24 cellular contexts compared by ENCODE assay signal in the genomic region with DNA sequence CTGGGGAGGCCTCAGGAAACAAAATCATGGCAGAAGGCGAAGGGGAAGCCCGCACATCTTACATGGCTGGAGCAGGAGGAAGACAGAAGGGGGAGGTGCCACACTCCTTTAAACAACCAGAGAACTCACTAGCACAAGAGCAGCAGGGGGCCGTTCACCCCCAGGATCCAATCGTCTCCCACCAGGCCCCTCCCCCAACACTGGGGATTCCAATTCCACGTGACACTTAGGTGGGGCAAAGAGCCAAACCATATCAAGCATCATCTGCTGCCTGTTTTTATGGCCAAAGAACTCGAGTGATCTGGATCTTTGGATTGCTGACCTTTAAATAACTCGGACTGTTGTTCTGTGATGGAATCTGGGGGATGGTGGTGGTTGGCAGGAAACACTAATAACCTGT. TPM values are rescaled to one million over a fixed set of nuclear protein-coding genes. Genes with fewer than 3 reads are reported as not detected.
DNase-seq lines count a peak whose midpoint lies in the region; ATAC-seq, FAIRE-seq and TF ChIP-seq lines count a peak whose summit lies in the region.
"Had no signal": no experiment of that assay in that cellular context is flagged by ENCODE, and none has a peak within 500 bp of the region (broad histone marks: within the 10 kb centered on the region; RNA-seq: fewer than 3 reads in every experiment).

No MANE protein-coding gene starts in this region.

- H3K36me3 ChIP-seq in HEK293 (ENCODE audit: control insufficient read depth in 2 of 2, insufficient read depth in 1 of 2, low read length in 2 of 2), result no peaks in the 10 kb centered on the region
- no peaks in the 10 kb centered on the region for H3K36me3 ChIP-seq in K562 (ENCODE audit: control insufficient read depth, insufficient read depth, low read length)
- no peaks in the 10 kb centered on the region for H3K36me3 ChIP-seq in HepG2 (replicated peaks in 1 of 2; ENCODE audit: control insufficient read depth in 1 of 2, insufficient read depth in 2 of 2, low read length in 2 of 2)
- H3K36me3 ChIP-seq: esophagus squamous epithelium, sigmoid colon, upper lobe of left lung had no signal

- H3K9ac ChIP-seq in K562 (ENCODE audit: insufficient read depth in 1 of 2, low read depth in 2 of 2, low read length in 2 of 2) (no peak overlapping the region), HepG2 (ENCODE audit: insufficient read depth, low read depth, low read length) (no peak overlapping the region)

- H3K79me2 ChIP-seq in K562 (ENCODE audit: control insufficient read depth, insufficient read depth, low read length), result no peaks in the 10 kb centered on the region
- no peaks in the 10 kb centered on the region for H3K79me2 ChIP-seq in HepG2 (ENCODE audit: insufficient read depth, low read length)

- H2AFZ ChIP-seq in K562 (ENCODE audit: low read depth, low read length) (no peak overlapping the region), HepG2 (ENCODE audit: low read length) (no peak overlapping the region)

- no peak overlapping the region for H3K4me2 ChIP-seq in K562 (ENCODE audit: insufficient read depth, low read length)
- H3K4me2 ChIP-seq in HepG2 (ENCODE audit: low read depth, low read length), result no peak overlapping the region

- BruUV-seq in K562 (replicated peaks; lab: Mats Ljungman, UMichigan), result no TSS peak
- no TSS peak for BruUV-seq in HepG2 (replicated peaks; lab: Mats Ljungman, UMichigan)

- H3K4me3 ChIP-seq in AG10803 (ENCODE audit: low read length) (no peak overlapping the region), HEK293 (ENCODE audit: low read depth, low read length) (no peak overlapping the region), K562 (no peak overlapping the region), HepG2 (replicated peaks in 1 of 3; ENCODE audit: insufficient read depth in 1 of 3, low read depth in 2 of 3, low read length in 3 of 3) (no peak overlapping the region)
- H3K4me3 ChIP-seq: coronary artery, esophagus squamous epithelium, sigmoid colon, upper lobe of left lung had no signal

- DNase-seq in AG10803 (ENCODE audit: low read depth) (peak; percentile 29), K562 (ENCODE audit: extremely low read depth in 1 of 4, low spot score in 3 of 4) (peak in 1 of 4 experiments; percentile 29), GM10248 (ENCODE audit: extremely low spot score) (no peak), OCI-M1 (lab: John Stamatoyannopoulos, UW) (no peak), HepG2 (ENCODE audit: low spot score) (no peak), Ammon's horn (ENCODE audit: low spot score) (no peak)
- DNase-seq: activated CD4-positive, alpha-beta T cell treated with anti-CD3 and anti-CD28 coated beads, Interleukin-2, amount 50 U/mL, for 48 hours; activated CD8-positive, alpha-beta memory T cell treated with anti-CD3 and anti-CD28 coated beads, Interleukin-2, amount 50 U/mL, for 48 hours; activated effector memory CD4-positive, alpha-beta T cell treated with Interleukin-2 at 50 U/mL for 16 hours; CD4-positive, alpha-beta T cell; DMS153; endodermal cell; esophagus squamous epithelium; left colon; natural killer cell; NCI-H526 treated with DMSO at 0.1 percent for 48 hours; posterior cingulate gyrus; sigmoid colon; upper lobe of left lung had no signal

- no peaks in the 10 kb centered on the region for H3K9me3 Mint-ChIP-seq in nephron
- H3K9me3 Mint-ChIP-seq: CD4-positive, alpha-beta T cell; endodermal cell; mesothelial cell of epicardium; natural killer cell had no signal

- CTCF ChIA-PET in HEK293 (lab: Yijun Ruan, JAX), result no interaction called here
- CTCF ChIA-PET in K562 (lab: Yijun Ruan, JAX; ENCODE audit: low intra/inter-chr PET ratio), result no interaction called here
- CTCF ChIA-PET in GM10248 (lab: Yijun Ruan, JAX), result no interaction called here
- CTCF ChIA-PET in HepG2 (lab: Yijun Ruan, JAX; ENCODE audit: low intra/inter-chr PET ratio, low total read pairs), result no interaction called here

- TF ChIP-seq RAD21 in K562 (CRISPR knock-in tag; conservative IDR thresholded peaks at IDR 0.05 in 1 of 2, IDR thresholded peaks at IDR 0.05 in 1 of 2) (no peak), HepG2 (CRISPR knock-in tag; IDR thresholded peaks at IDR 0.05) (no peak)

- H3K4me1 Mint-ChIP-seq in nephron, result peaks cover 29% of the 10 kb centered on the region

- TF ChIP-seq EP300 in K562 (IDR thresholded peaks at IDR 0.05; ENCODE audit: low read length) (no peak), HepG2 (IDR thresholded peaks at IDR 0.05; ENCODE audit: low read depth in 2 of 2, low read length in 2 of 2) (no peak), HepG2 (CRISPR knock-in tag; IDR thresholded peaks at IDR 0.05; ENCODE audit: borderline replicate concordance) (no peak)

- in situ Hi-C loops in K562 (cut with MboI), result no loop called here
- in situ Hi-C loops in HepG2 (cut with HindIII; ENCODE audit: extremely low pct_ligation_motif_present, low pct_unique_long_range_greater_than_20kb), result no loop called here

- no peak for TF ChIP-seq CTCF in AG10803 (conservative IDR thresholded peaks at IDR 0.05; ENCODE audit: low read length)
- TF ChIP-seq CTCF in HEK293 (tag by site-specific recombination; IDR thresholded peaks at IDR 0.05), result no peak
- TF ChIP-seq CTCF in K562 (IDR thresholded peaks at IDR 0.05 in 2 of 3, conservative IDR thresholded peaks at IDR 0.05 in 1 of 3; ENCODE audit: insufficient read depth in 2 of 3, low read depth in 1 of 3, low read length in 3 of 3), result no peak
- TF ChIP-seq CTCF in nephron (IDR thresholded peaks at IDR 0.05; ENCODE audit: unreplicated experiment in 3 of 3), result no peak
- no peak for TF ChIP-seq CTCF in GM10248 (IDR thresholded peaks at IDR 0.05; ENCODE audit: control extremely low read depth, extremely low read depth, low read depth, missing control alignments)
- no peak for TF ChIP-seq CTCF in HepG2 (CRISPR knock-in tag; IDR thresholded peaks at IDR 0.05)

- TF ChIP-seq POLR2A in K562 (conservative IDR thresholded peaks at IDR 0.05) (no peak), HepG2 (IDR thresholded peaks at IDR 0.05; ENCODE audit: insufficient read depth in 1 of 2, low read depth in 2 of 2, low read length in 2 of 2) (no peak)

- H3K9me1 ChIP-seq in K562 (ENCODE audit: control insufficient read depth, insufficient read depth, low read length), result no peaks in the 10 kb centered on the region

- ATAC-seq in K562 (no peak; the same call in 2 of the 3 replicates), HepG2 (no peak)
- ATAC-seq: left colon, natural killer cell had no signal

- H4K20me1 ChIP-seq in K562 (replicated peaks; ENCODE audit: control insufficient read depth, insufficient read depth, low read length) (peaks cover 3% of the 10 kb centered on the region; the same call in 1 of the 2 replicates), HepG2 (ENCODE audit: insufficient read depth, low read length) (no peaks in the 10 kb centered on the region)

- no peak overlapping the region for H3K4me3 Mint-ChIP-seq in nephron
- H3K4me3 Mint-ChIP-seq: CD4-positive, alpha-beta T cell; endodermal cell; mesothelial cell of epicardium; natural killer cell had no signal

- intact Hi-C loops in K562 (cut with micrococcal nuclease), result no loop called here
- intact Hi-C loops in HepG2 (cut with micrococcal nuclease; ENCODE audit: unreplicated experiment), result no loop called here

- peak overlapping the region in 2 of 3 experiments; percentile 4 to 42 for H3K27ac Mint-ChIP-seq in nephron
- H3K27ac Mint-ChIP-seq: CD4-positive, alpha-beta T cell; endodermal cell; mesothelial cell of epicardium; natural killer cell had no signal

- H3K27me3 Mint-ChIP-seq in nephron (ENCODE audit: low read depth), result peaks cover 5% of the 10 kb centered on the region
- H3K27me3 Mint-ChIP-seq: CD4-positive, alpha-beta T cell had no signal

- no peaks in the 10 kb centered on the region for H3K4me1 ChIP-seq in HEK293 (ENCODE audit: control insufficient read depth, insufficient read depth, low read length)
- H3K4me1 ChIP-seq in K562 (replicated peaks in 1 of 2; ENCODE audit: control insufficient read depth in 2 of 2, insufficient read depth in 2 of 2, low read length in 2 of 2), result peaks cover 0 to 6% of the 10 kb centered on the region in 2 experiments; a peak in 3 of 5 replicates
- H3K4me1 ChIP-seq in HepG2 (ENCODE audit: insufficient read depth, low read length), result peaks cover 2% of the 10 kb centered on the region; the same call in 1 of the 2 replicates
- H3K4me1 ChIP-seq: sigmoid colon, upper lobe of left lung had no signal

- H3K27ac ChIP-seq in HEK293 (ENCODE audit: extremely low read depth, low read depth, low read length) (no peak overlapping the region), K562 (ENCODE audit: extremely low read depth, low read depth, low read length) (no peak overlapping the region), HepG2 (ENCODE audit: extremely low read length, insufficient read depth, low read length) (no peak overlapping the region)
- H3K27ac ChIP-seq: coronary artery, esophagus squamous epithelium, sigmoid colon, upper lobe of left lung had no signal

- WGBS in K562 (ENCODE audit: insufficient coverage, low coverage, missing lambda C conversion rate), result 0% methylated on average over 7 of the region's 7 CpGs
- WGBS in HepG2 (ENCODE audit: low lambda C conversion rate), result 29% methylated on average over 7 of the region's 7 CpGs

- no peaks in the 10 kb centered on the region for H3K36me3 Mint-ChIP-seq in nephron (ENCODE audit: low read depth)
- H3K36me3 Mint-ChIP-seq: mesothelial cell of epicardium, natural killer cell had no signal

- FAIRE-seq in K562 (lab: Jason Lieb, UNC) (no peak), HepG2 (lab: Jason Lieb, UNC) (no peak)
- FAIRE-seq: GM12891 had no signal

- H3K27me3 ChIP-seq in K562 (ENCODE audit: control insufficient read depth in 2 of 2, insufficient read depth in 2 of 2, low read length in 2 of 2) (peaks cover 68 to 73% of the 10 kb centered on the region in 2 experiments), HepG2 (ENCODE audit: control insufficient read depth in 1 of 2, insufficient read depth in 2 of 2, low read length in 2 of 2) (peaks cover 4 to 53% of the 10 kb centered on the region in 2 experiments; a peak in 3 of 5 replicates)
- H3K27me3 ChIP-seq: sigmoid colon, upper lobe of left lung had no signal

- POLR2A ChIA-PET in HEK293 (lab: Yijun Ruan, JAX) (interaction anchor here (1.2 kb wide), 1 partner anchor 21 kb away, joined by 3 read pairs; no protein-coding TSS in a partner anchor), K562 (lab: Yijun Ruan, JAX) (interaction anchor here (0.7 to 0.9 kb wide), 2 partner anchors 8 to 17 kb away, joined by 4 to 5 read pairs; no protein-coding TSS in a partner anchor), GM10248 (lab: Yijun Ruan, JAX) (no interaction called here), HepG2 (lab: Yijun Ruan, JAX) (no interaction called here)

- H3K9me3 ChIP-seq in HEK293 (ENCODE audit: control insufficient read depth, insufficient read depth, low read depth, low read length) (no peaks in the 10 kb centered on the region), K562 (replicated peaks; ENCODE audit: control insufficient read depth, insufficient read depth, low read depth, low read length) (no peaks in the 10 kb centered on the region), HepG2 (ENCODE audit: low read length) (no peaks in the 10 kb centered on the region)
- H3K9me3 ChIP-seq: esophagus squamous epithelium, sigmoid colon, upper lobe of left lung had no signal

RNA-seq across cellular contexts. Expression of gene PNLDC1, which starts 28.0 kb away (rescaled TPM):
- not detected in 2 replicates for total RNA-seq in K562 (2011; cell fraction: chromatin; rRNA removed; ENCODE audit: low replicate concordance)
- total RNA-seq in K562 (2011; cell fraction: nucleolus; rRNA removed), result not detected in 2 replicates
- total RNA-seq in K562 (2011; cell fraction: nucleoplasm; rRNA removed), result not detected in 2 replicates
- total RNA-seq in K562 (2014; rRNA removed) (not detected in 2 replicates), K562 (2014; rRNA removed; fragmentation: Illumina TruSeq; extraction: Trizol) (not detected in 2 replicates), K562 (2015; rRNA removed; fragmentation: Illumina TruSeq; extraction: Trizol) (not detected in 2 replicates), K562 (2021) (not detected in 2 replicates), HepG2 (2016; rRNA removed; fragmentation: Illumina TruSeq; extraction: Trizol) (not detected in 2 replicates)
- polyA plus RNA-seq in K562 (2011; rRNA removed) (not detected in 2 replicates), K562 (2014; fragmentation: Illumina TruSeq; extraction: Trizol) (not detected in 2 replicates), K562 (2014; fragmentation: Nextera tagmentation; extraction: Ambion mirVana) (not detected), K562 (2014; rRNA removed) (0.07 and 0.12 TPM in 2 replicates), HepG2 (2011; rRNA removed) (0.04 TPM in 1 of 2 replicates, not detected in the other)
- polyA plus RNA-seq in K562 (2011; cell fraction: cytosol; rRNA removed), result 0.12 TPM in 1 of 2 replicates, not detected in the other
- polyA plus RNA-seq in K562 (2011; cell fraction: nucleus; rRNA removed), result not detected in 2 replicates
- polyA plus RNA-seq in K562 (2012), result 0.04 and 0.28 TPM in 2 replicates
- not detected in 2 replicates for polyA minus RNA-seq in K562 (2011; rRNA and poly(A)+ RNA removed)
- not detected in 2 replicates for polyA minus RNA-seq in K562 (2011; cell fraction: cytosol; rRNA and poly(A)+ RNA removed)
- polyA minus RNA-seq in K562 (2011; cell fraction: nucleus; rRNA and poly(A)+ RNA removed), result not detected in 2 replicates
- total RNA-seq in HepG2 (2016; cell fraction: cytosol; rRNA removed; fragmentation: Illumina TruSeq; extraction: Trizol; ENCODE audit: low read depth), result not detected in 2 replicates
- total RNA-seq in HepG2 (2016; cell fraction: insoluble cytoplasmic fraction; rRNA removed; fragmentation: Illumina TruSeq; extraction: Trizol), result not detected in 2 replicates
- total RNA-seq in HepG2 (2016; cell fraction: membrane; rRNA removed; fragmentation: Illumina TruSeq; extraction: Trizol), result not detected in 2 replicates
- total RNA-seq in HepG2 (2016; cell fraction: nucleus; rRNA removed; fragmentation: Illumina TruSeq; extraction: Trizol), result not detected in 2 replicates
- not detected in 2 replicates for polyA plus RNA-seq in HepG2 (2011; cell fraction: cytosol; rRNA removed)
- 0.07 TPM in 1 of 2 replicates, not detected in the other for polyA plus RNA-seq in HepG2 (2011; cell fraction: nucleus; rRNA removed)
- not detected in 2 replicates for polyA plus RNA-seq in HepG2 (2012)
- polyA plus RNA-seq in HepG2 (2016; cell fraction: cytosol; fragmentation: Illumina TruSeq; extraction: Trizol; ENCODE audit: low read depth), result 0.07 TPM in 1 of 2 replicates, not detected in the other
- not detected in 2 replicates for polyA plus RNA-seq in HepG2 (2016; cell fraction: insoluble cytoplasmic fraction; fragmentation: Illumina TruSeq; extraction: Trizol; ENCODE audit: low read depth)
- not detected in 2 replicates for polyA plus RNA-seq in HepG2 (2016; cell fraction: membrane; fragmentation: Illumina TruSeq; extraction: Trizol; ENCODE audit: low read depth)
- polyA plus RNA-seq in HepG2 (2016; cell fraction: nucleus; fragmentation: Illumina TruSeq; extraction: Trizol; ENCODE audit: insufficient read depth, low read depth), result not detected in 2 replicates
- polyA minus RNA-seq in HepG2 (2011; rRNA and poly(A)+ RNA removed; ENCODE audit: low replicate concordance), result not detected in 2 replicates
- polyA minus RNA-seq in HepG2 (2011; cell fraction: cytosol; rRNA and poly(A)+ RNA removed), result not detected in 2 replicates
- polyA minus RNA-seq in HepG2 (2011; cell fraction: nucleus; rRNA and poly(A)+ RNA removed), result not detected in 2 replicates
- total RNA-seq: endodermal cell, esophagus squamous epithelium, left colon had no signal

RNA-seq across cellular contexts. Expression of gene MRPL18, which starts 37.8 kb away (rescaled TPM):
- 16.7 and 22.8 TPM in 2 replicates for total RNA-seq in K562 (2011; cell fraction: chromatin; rRNA removed; ENCODE audit: low replicate concordance)
- 19.2 and 19.5 TPM in 2 replicates for total RNA-seq in K562 (2011; cell fraction: nucleolus; rRNA removed)
- total RNA-seq in K562 (2011; cell fraction: nucleoplasm; rRNA removed), result 26.3 and 35.2 TPM in 2 replicates
- total RNA-seq in K562 (2014; rRNA removed), result 182 and 213 TPM in 2 replicates
- 176 and 177 TPM in 2 replicates for total RNA-seq in K562 (2014; rRNA removed; fragmentation: Illumina TruSeq; extraction: Trizol)
- 181 and 197 TPM in 2 replicates for total RNA-seq in K562 (2015; rRNA removed; fragmentation: Illumina TruSeq; extraction: Trizol)
- 158 and 162 TPM in 2 replicates for total RNA-seq in K562 (2021)
- 142 and 149 TPM in 2 replicates for polyA plus RNA-seq in K562 (2011; rRNA removed)
- 83.2 and 101 TPM in 2 replicates for polyA plus RNA-seq in K562 (2011; cell fraction: cytosol; rRNA removed)
- 56.0 and 76.4 TPM in 2 replicates for polyA plus RNA-seq in K562 (2011; cell fraction: nucleus; rRNA removed)
- polyA plus RNA-seq in K562 (2012), result 136 and 193 TPM in 2 replicates
- polyA plus RNA-seq in K562 (2014; fragmentation: Illumina TruSeq; extraction: Trizol), result 175 and 196 TPM in 2 replicates
- 100 to 1,000 TPM; 395 to 456 TPM for polyA plus RNA-seq in K562 (2014; fragmentation: Nextera tagmentation; extraction: Ambion mirVana)
- polyA plus RNA-seq in K562 (2014; rRNA removed), result 220 and 256 TPM in 2 replicates
- polyA minus RNA-seq in K562 (2011; rRNA and poly(A)+ RNA removed), result 64.8 and 70.6 TPM in 2 replicates
- 28.2 and 34.9 TPM in 2 replicates for polyA minus RNA-seq in K562 (2011; cell fraction: cytosol; rRNA and poly(A)+ RNA removed)
- 13.5 and 23.9 TPM in 2 replicates for polyA minus RNA-seq in K562 (2011; cell fraction: nucleus; rRNA and poly(A)+ RNA removed)
- 176 and 241 TPM in 2 replicates for total RNA-seq in HepG2 (2016; rRNA removed; fragmentation: Illumina TruSeq; extraction: Trizol)
- 87.3 and 95.0 TPM in 2 replicates for total RNA-seq in HepG2 (2016; cell fraction: cytosol; rRNA removed; fragmentation: Illumina TruSeq; extraction: Trizol; ENCODE audit: low read depth)
- 183 and 249 TPM in 2 replicates for total RNA-seq in HepG2 (2016; cell fraction: insoluble cytoplasmic fraction; rRNA removed; fragmentation: Illumina TruSeq; extraction: Trizol)
- total RNA-seq in HepG2 (2016; cell fraction: membrane; rRNA removed; fragmentation: Illumina TruSeq; extraction: Trizol), result 132 TPM in 2 replicates
- 62.7 and 70.4 TPM in 2 replicates for total RNA-seq in HepG2 (2016; cell fraction: nucleus; rRNA removed; fragmentation: Illumina TruSeq; extraction: Trizol)
- 74.2 and 85.6 TPM in 2 replicates for polyA plus RNA-seq in HepG2 (2011; rRNA removed)
- 65.6 and 79.0 TPM in 2 replicates for polyA plus RNA-seq in HepG2 (2011; cell fraction: cytosol; rRNA removed)
- 20.8 and 28.8 TPM in 2 replicates for polyA plus RNA-seq in HepG2 (2011; cell fraction: nucleus; rRNA removed)
- polyA plus RNA-seq in HepG2 (2012), result 63.5 and 72.2 TPM in 2 replicates
- 85.1 and 96.0 TPM in 2 replicates for polyA plus RNA-seq in HepG2 (2016; cell fraction: cytosol; fragmentation: Illumina TruSeq; extraction: Trizol; ENCODE audit: low read depth)
- polyA plus RNA-seq in HepG2 (2016; cell fraction: insoluble cytoplasmic fraction; fragmentation: Illumina TruSeq; extraction: Trizol; ENCODE audit: low read depth), result 291 and 300 TPM in 2 replicates
- polyA plus RNA-seq in HepG2 (2016; cell fraction: membrane; fragmentation: Illumina TruSeq; extraction: Trizol; ENCODE audit: low read depth), result 120 and 134 TPM in 2 replicates
- 124 and 125 TPM in 2 replicates for polyA plus RNA-seq in HepG2 (2016; cell fraction: nucleus; fragmentation: Illumina TruSeq; extraction: Trizol; ENCODE audit: insufficient read depth, low read depth)
- 34.2 and 40.9 TPM in 2 replicates for polyA minus RNA-seq in HepG2 (2011; rRNA and poly(A)+ RNA removed; ENCODE audit: low replicate concordance)
- polyA minus RNA-seq in HepG2 (2011; cell fraction: cytosol; rRNA and poly(A)+ RNA removed), result 21.3 and 22.0 TPM in 2 replicates
- 17.4 and 18.3 TPM in 2 replicates for polyA minus RNA-seq in HepG2 (2011; cell fraction: nucleus; rRNA and poly(A)+ RNA removed)

RNA-seq across cellular contexts. Expression of gene TCP1, which starts 38.7 kb away (rescaled TPM):
- total RNA-seq in K562 (2011; cell fraction: chromatin; rRNA removed; ENCODE audit: low replicate concordance), result 417 and 829 TPM in 2 replicates
- total RNA-seq in K562 (2011; cell fraction: nucleolus; rRNA removed), result 282 and 299 TPM in 2 replicates
- 449 and 476 TPM in 2 replicates for total RNA-seq in K562 (2011; cell fraction: nucleoplasm; rRNA removed)
- total RNA-seq in K562 (2014; rRNA removed), result 515 and 618 TPM in 2 replicates
- 801 and 895 TPM in 2 replicates for total RNA-seq in K562 (2014; rRNA removed; fragmentation: Illumina TruSeq; extraction: Trizol)
- total RNA-seq in K562 (2015; rRNA removed; fragmentation: Illumina TruSeq; extraction: Trizol), result 711 and 732 TPM in 2 replicates
- total RNA-seq in K562 (2021), result 627 and 658 TPM in 2 replicates
- 276 and 332 TPM in 2 replicates for polyA plus RNA-seq in K562 (2011; rRNA removed)
- 190 and 209 TPM in 2 replicates for polyA plus RNA-seq in K562 (2011; cell fraction: cytosol; rRNA removed)
- 340 and 385 TPM in 2 replicates for polyA plus RNA-seq in K562 (2011; cell fraction: nucleus; rRNA removed)
- polyA plus RNA-seq in K562 (2012), result 349 and 560 TPM in 2 replicates
- 575 and 659 TPM in 2 replicates for polyA plus RNA-seq in K562 (2014; fragmentation: Illumina TruSeq; extraction: Trizol)
- 100 to 1,000 TPM; 475 to 645 TPM for polyA plus RNA-seq in K562 (2014; fragmentation: Nextera tagmentation; extraction: Ambion mirVana)
- 311 and 331 TPM in 2 replicates for polyA plus RNA-seq in K562 (2014; rRNA removed)
- polyA minus RNA-seq in K562 (2011; rRNA and poly(A)+ RNA removed), result 971 and 1,025 TPM in 2 replicates
- polyA minus RNA-seq in K562 (2011; cell fraction: cytosol; rRNA and poly(A)+ RNA removed), result 585 and 708 TPM in 2 replicates
- 302 and 460 TPM in 2 replicates for polyA minus RNA-seq in K562 (2011; cell fraction: nucleus; rRNA and poly(A)+ RNA removed)
- 553 and 677 TPM in 2 replicates for total RNA-seq in HepG2 (2016; rRNA removed; fragmentation: Illumina TruSeq; extraction: Trizol)
- total RNA-seq in HepG2 (2016; cell fraction: cytosol; rRNA removed; fragmentation: Illumina TruSeq; extraction: Trizol; ENCODE audit: low read depth), result 167 and 195 TPM in 2 replicates
- 558 and 662 TPM in 2 replicates for total RNA-seq in HepG2 (2016; cell fraction: insoluble cytoplasmic fraction; rRNA removed; fragmentation: Illumina TruSeq; extraction: Trizol)
- total RNA-seq in HepG2 (2016; cell fraction: membrane; rRNA removed; fragmentation: Illumina TruSeq; extraction: Trizol), result 368 and 445 TPM in 2 replicates
- total RNA-seq in HepG2 (2016; cell fraction: nucleus; rRNA removed; fragmentation: Illumina TruSeq; extraction: Trizol), result 262 and 285 TPM in 2 replicates
- 102 and 116 TPM in 2 replicates for polyA plus RNA-seq in HepG2 (2011; rRNA removed)
- polyA plus RNA-seq in HepG2 (2011; cell fraction: cytosol; rRNA removed), result 99.2 and 105 TPM in 2 replicates
- polyA plus RNA-seq in HepG2 (2011; cell fraction: nucleus; rRNA removed), result 138 and 159 TPM in 2 replicates
- 242 and 252 TPM in 2 replicates for polyA plus RNA-seq in HepG2 (2012)
- 157 and 173 TPM in 2 replicates for polyA plus RNA-seq in HepG2 (2016; cell fraction: cytosol; fragmentation: Illumina TruSeq; extraction: Trizol; ENCODE audit: low read depth)
- 584 and 596 TPM in 2 replicates for polyA plus RNA-seq in HepG2 (2016; cell fraction: insoluble cytoplasmic fraction; fragmentation: Illumina TruSeq; extraction: Trizol; ENCODE audit: low read depth)
- polyA plus RNA-seq in HepG2 (2016; cell fraction: membrane; fragmentation: Illumina TruSeq; extraction: Trizol; ENCODE audit: low read depth), result 236 and 293 TPM in 2 replicates
- 406 and 459 TPM in 2 replicates for polyA plus RNA-seq in HepG2 (2016; cell fraction: nucleus; fragmentation: Illumina TruSeq; extraction: Trizol; ENCODE audit: insufficient read depth, low read depth)
- polyA minus RNA-seq in HepG2 (2011; rRNA and poly(A)+ RNA removed; ENCODE audit: low replicate concordance), result 138 and 285 TPM in 2 replicates
- 242 and 244 TPM in 2 replicates for polyA minus RNA-seq in HepG2 (2011; cell fraction: cytosol; rRNA and poly(A)+ RNA removed)
- 245 and 282 TPM in 2 replicates for polyA minus RNA-seq in HepG2 (2011; cell fraction: nucleus; rRNA and poly(A)+ RNA removed)

Comparison
In these comparisons a context has a peak if more than half of its experiments do, and no peak if none do; other contexts are left out.
1. POLR2A ChIA-PET loops: an anchor here in HEK293 (1.2 kb wide) and K562 (0.7 to 0.9 kb wide); none called in GM10248 and HepG2.